Comparison of ENCODE assay signal across 12 cellular contexts in the genomic region with DNA sequence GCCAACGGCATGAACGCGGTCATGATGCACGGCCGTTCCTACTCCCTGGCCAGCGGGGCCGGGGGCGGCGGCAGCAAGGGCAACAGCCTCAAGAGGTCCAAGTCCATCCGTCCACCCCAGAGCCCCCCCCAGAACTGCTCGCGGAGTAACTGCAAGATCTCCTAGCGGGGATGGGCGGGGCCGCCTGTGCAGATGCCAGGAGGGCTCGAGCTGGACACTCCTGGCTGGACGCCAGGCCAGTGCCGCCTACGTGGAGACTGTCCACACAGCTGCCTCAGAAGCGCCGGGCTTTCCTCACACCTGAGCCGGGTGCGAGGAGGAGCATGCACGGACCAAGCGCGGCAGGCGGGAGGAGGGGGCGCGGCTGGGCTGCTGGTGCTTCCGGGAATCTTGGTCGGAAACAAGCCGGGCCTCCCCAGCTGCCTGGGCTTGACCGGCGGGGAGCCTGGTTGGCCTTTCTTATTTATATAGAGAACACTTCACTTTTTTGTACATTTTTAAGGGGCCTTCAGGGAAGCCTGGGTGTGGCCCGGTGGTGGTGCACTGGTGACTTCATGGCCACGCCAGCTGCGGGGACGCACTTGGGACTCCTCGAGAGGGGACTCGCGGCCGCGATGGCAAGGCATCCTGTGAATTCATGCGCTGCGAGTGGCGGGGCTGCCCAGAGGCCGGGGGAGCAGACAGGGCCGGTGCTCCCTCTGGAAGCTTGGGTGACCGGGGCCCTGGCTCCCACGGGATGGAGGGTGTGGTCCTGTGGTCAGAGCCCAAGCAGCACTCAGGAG. TPM values are rescaled to one million over a fixed set of nuclear protein-coding genes. Genes with fewer than 3 reads are reported as not detected.
DNase-seq lines count a peak whose midpoint lies in the region; ATAC-seq and TF ChIP-seq lines count a peak whose summit lies in the region.
"Had no signal": no experiment of that assay in that cellular context is flagged by ENCODE, and none has a peak within 500 bp of the region (broad histone marks: within the 10 kb centered on the region; RNA-seq: fewer than 3 reads in every experiment).

No MANE protein-coding gene starts in this region.

- H3K27me3 Mint-ChIP-seq in HFFc6 (ENCODE audit: insufficient read depth), result peaks cover 1% of the 10 kb centered on the region
- H3K27me3 Mint-ChIP-seq: activated B cell treated with CpG ODN at 0.5 μM for 24 hours had no signal

- POLR2A ChIA-PET in GM10248 (lab: Yijun Ruan, JAX), result interaction anchor here (0.7 kb wide), 1 partner anchor 383 kb away, joined by 3 read pairs; no protein-coding TSS in a partner anchor

- no peaks in the 10 kb centered on the region for H3K9me3 Mint-ChIP-seq in HFFc6
- H3K9me3 Mint-ChIP-seq: activated B cell treated with CpG ODN at 0.5 μM for 24 hours had no signal

- peaks cover 29% of the 10 kb centered on the region for H3K4me1 Mint-ChIP-seq in HFFc6 (ENCODE audit: low read depth)
- H3K4me1 Mint-ChIP-seq: activated B cell treated with CpG ODN at 0.5 μM for 24 hours had no signal

- no peaks in the 10 kb centered on the region for H3K9me3 ChIP-seq in right lobe of liver
- H3K9me3 ChIP-seq in thyroid gland, result no peaks in the 10 kb centered on the region

- no peak overlapping the region for H3K4me3 Mint-ChIP-seq in HFFc6
- H3K4me3 Mint-ChIP-seq: activated B cell treated with CpG ODN at 0.5 μM for 24 hours had no signal

- ATAC-seq in right lobe of liver, result peak; percentile 6 to 50 (median 28)

- peaks cover 6% of the 10 kb centered on the region; the same call in 1 of the 2 replicates for H3K36me3 Mint-ChIP-seq in HFFc6 (ENCODE audit: low read depth)

- TF ChIP-seq CTCF in HFFc6 (IDR thresholded peaks at IDR 0.05) (no peak), right lobe of liver (IDR thresholded peaks at IDR 0.05) (no peak), thyroid gland (IDR thresholded peaks at IDR 0.05) (no peak), GM10248 (IDR thresholded peaks at IDR 0.05; ENCODE audit: control extremely low read depth, extremely low read depth, low read depth, missing control alignments) (no peak)

- H3K4me3 ChIP-seq in right lobe of liver, result no peak overlapping the region
- no peak overlapping the region for H3K4me3 ChIP-seq in thyroid gland (replicated peaks in 1 of 3)

- H3K4me1 ChIP-seq in right lobe of liver (peaks cover 0 to 40% (median 27%) of the 10 kb centered on the region in 4 donors), thyroid gland (peaks cover 7 to 14% of the 10 kb centered on the region in 2 donors)

- CTCF ChIA-PET in GM10248 (lab: Yijun Ruan, JAX), result interaction anchor here (1.1 to 1.2 kb wide), 2 partner anchors 9 to 35 kb away, joined by 3 to 4 read pairs; partner anchors contain the start of gene METTL26

- DNase-seq in HFFc6 (no peak), SHP77 (lab: John Stamatoyannopoulos, UW) (peak; percentile 92 to 96), right lobe of liver (peak; percentile 78 to 84 (median 82)), thyroid gland (peak; percentile 70 to 79), cerebellum (ENCODE audit: low spot score) (no peak), caudate nucleus (lab: John Stamatoyannopoulos, UW) (no peak), GM10248 (ENCODE audit: extremely low spot score) (no peak)
- DNase-seq: activated B cell treated with CpG ODN at 0.5 μM for 24 hours; activated T-cell treated with anti-CD3 and anti-CD28 coated beads, Interleukin-2, amount 50 U/mL, for 48 hours; DMS79; NCI-H2171 treated with DMSO at 0.1 percent for 48 hours; SIG-M5 had no signal

- TF ChIP-seq POLR2A in right lobe of liver (IDR thresholded peaks at IDR 0.05) (no peak), thyroid gland (IDR thresholded peaks at IDR 0.05) (no peak)

- intact Hi-C loops in right lobe of liver (cut with DNase I) (no loop called here), thyroid gland (cut with DNase I) (no loop called here)

- H3K27ac ChIP-seq in right lobe of liver, result no peak overlapping the region
- H3K27ac ChIP-seq in thyroid gland, result no peak overlapping the region
- H3K27ac ChIP-seq in caudate nucleus (ENCODE audit: low read depth, low read length), result no peak overlapping the region

- H3K36me3 ChIP-seq in right lobe of liver, result peaks cover 0 to 9% (median 0%) of the 10 kb centered on the region in 4 donors
- peaks cover 5 to 7% of the 10 kb centered on the region in 2 donors for H3K36me3 ChIP-seq in thyroid gland

- H3K27ac Mint-ChIP-seq in HFFc6, result peak overlapping the region; percentile 99
- H3K27ac Mint-ChIP-seq: activated B cell treated with CpG ODN at 0.5 μM for 24 hours had no signal

- WGBS in right lobe of liver (ENCODE audit: insufficient coverage, low coverage, low lambda C conversion rate, missing lambda C conversion rate), result 82% methylated on average over 4 of the region's 50 CpGs
- WGBS in thyroid gland, 2 donors, result 75 to 84% methylated on average over 13 to 36 of the region's 50 CpGs

- no peaks in the 10 kb centered on the region for H3K27me3 ChIP-seq in right lobe of liver
- H3K27me3 ChIP-seq in thyroid gland, result no peaks in the 10 kb centered on the region

RNA-seq across cellular contexts. Expression of gene WFIKKN1, which starts 3.1 kb away (rescaled TPM):
- under 1 TPM in 2 of 6 experiments, not detected in 4; 0.02 to 0.14 TPM for total RNA-seq in HFFc6 (2021; fragmentation: NEBNext Ultra II Directional; extraction: Animal tissue kit (Norgen Biotek cat#: 25700))
- total RNA-seq in right lobe of liver (under 1 TPM; 0.43 to 0.70 (median 0.56) TPM), thyroid gland (1 to 10 TPM in 1 of 4 donors, under 1 TPM in 3; 0.13 to 1.8 (median 0.77) TPM), cerebellum (0.54 TPM)

RNA-seq across cellular contexts. Expression of gene METTL26, which starts 8.5 kb away (rescaled TPM):
- 100 to 1,000 TPM in 5 of 6 experiments, 10 to 100 TPM in 1; 91.6 to 115 (median 105) TPM for total RNA-seq in HFFc6 (2021; fragmentation: NEBNext Ultra II Directional; extraction: Animal tissue kit (Norgen Biotek cat#: 25700))
- total RNA-seq in right lobe of liver (100 to 1,000 TPM in 1 of 6 experiments, 10 to 100 TPM in 5; 22.7 to 126 (median 32.6) TPM), thyroid gland (100 to 1,000 TPM in 2 of 4 donors, 10 to 100 TPM in 2; 54.2 to 180 (median 115) TPM), cerebellum (23.8 TPM)

RNA-seq across cellular contexts. Expression of gene MCRIP2, which starts 14.0 kb away (rescaled TPM):
- total RNA-seq in HFFc6 (2021; fragmentation: NEBNext Ultra II Directional; extraction: Animal tissue kit (Norgen Biotek cat#: 25700)), result 10 to 100 TPM; 18.8 to 30.8 (median 24.2) TPM
- 100 to 1,000 TPM in 2 of 6 experiments, 10 to 100 TPM in 4; 48.8 to 130 (median 76.7) TPM for total RNA-seq in right lobe of liver
- 100 to 1,000 TPM in 1 of 4 donors, 10 to 100 TPM in 3; 61.3 to 124 (median 69.1) TPM for total RNA-seq in thyroid gland
- 6.0 TPM for total RNA-seq in cerebellum

RNA-seq across cellular contexts. Expression of gene WDR90, which starts 21.5 kb away (rescaled TPM):
- total RNA-seq in HFFc6 (2021; fragmentation: NEBNext Ultra II Directional; extraction: Animal tissue kit (Norgen Biotek cat#: 25700)), result 10 to 100 TPM; 11.6 to 19.0 (median 17.7) TPM
- 10 to 100 TPM in 4 of 6 experiments, 1 to 10 TPM in 2; 7.2 to 18.1 (median 11.8) TPM for total RNA-seq in right lobe of liver
- total RNA-seq in thyroid gland, result 10 to 100 TPM; 23.6 to 56.0 (median 34.3) TPM
- 23.7 TPM for total RNA-seq in cerebellum

RNA-seq across cellular contexts. Expression of gene RAB40C, which starts 37.8 kb away (rescaled TPM):
- total RNA-seq in HFFc6 (2021; fragmentation: NEBNext Ultra II Directional; extraction: Animal tissue kit (Norgen Biotek cat#: 25700)), result 10 to 100 TPM; 11.3 to 14.8 (median 12.2) TPM
- total RNA-seq in right lobe of liver, result 10 to 100 TPM in 5 of 6 experiments, 1 to 10 TPM in 1; 10.0 to 14.1 (median 12.0) TPM
- 10 to 100 TPM; 17.7 to 24.4 (median 18.4) TPM for total RNA-seq in thyroid gland
- total RNA-seq in cerebellum, result 15.9 TPM

Comparison
In these comparisons a context has a peak if more than half of its experiments do, and no peak if none do; other contexts are left out.
1. DNase-seq: peak in SHP77 (2 of 2), right lobe of liver (3 of 3) and thyroid gland (2 of 2); none in HFFc6 (single experiment), cerebellum (single experiment), caudate nucleus (0 of 61) and GM10248 (single experiment).